ENCODE assay signal across 12 cellular contexts in the genomic region with DNA sequence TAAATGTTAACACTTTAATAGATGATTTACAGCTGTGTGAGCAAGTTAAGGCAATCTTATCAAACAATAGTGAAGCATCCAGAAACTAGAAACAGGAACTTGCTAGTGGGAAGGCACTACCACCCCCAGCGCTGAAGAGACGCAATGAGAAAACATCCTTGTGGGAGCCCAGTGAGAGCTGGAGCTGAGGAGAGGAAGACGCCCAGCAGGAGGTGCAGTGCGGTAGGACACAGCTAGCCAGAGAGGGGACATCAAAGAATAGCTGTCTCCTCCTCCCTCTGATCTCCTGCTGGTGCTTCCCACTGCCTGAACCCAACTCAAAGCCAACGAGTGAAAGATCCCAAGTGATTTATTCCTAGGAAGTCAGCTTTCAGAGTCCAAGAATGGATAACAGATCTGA.
A peak's percentile ranks its signal among the peaks of the same experiment; 100 is the strongest.
DNase-seq lines count a peak whose midpoint lies in the region; ATAC-seq, FAIRE-seq and TF ChIP-seq lines count a peak whose summit lies in the region.
"Had no signal": no experiment of that assay in that cellular context is flagged by ENCODE, and none has a peak within 500 bp of the region (broad histone marks: within the 10 kb centered on the region; RNA-seq: fewer than 3 reads in every experiment).

No MANE protein-coding gene starts in this region.

- peaks cover 13% of the 10 kb centered on the region for H3K9me3 Mint-ChIP-seq in nephron

- peaks cover 0 to 5% of the 10 kb centered on the region in 2 donors for H3K9me3 ChIP-seq in ascending aorta
- H3K9me3 ChIP-seq: gastrocnemius medialis had no signal

- intact Hi-C loops in ascending aorta (cut with DNase I) = no loop called here

- H3K27ac Mint-ChIP-seq in nephron = peak overlapping the region; percentile 13 to 71 (median 63)

- no peaks in the 10 kb centered on the region for H3K27me3 Mint-ChIP-seq in nephron (ENCODE audit: low read depth)

- no peak for ATAC-seq in GM19395 (IDR thresholded peaks at IDR 0.05; ENCODE audit: unreplicated experiment)
- ATAC-seq: gastrocnemius medialis had no signal

- no peak overlapping the region for H3K4me3 Mint-ChIP-seq in nephron

- H3K4me1 Mint-ChIP-seq in nephron = peaks cover 13% of the 10 kb centered on the region

- TF ChIP-seq CTCF in nephron (IDR thresholded peaks at IDR 0.05; ENCODE audit: unreplicated experiment in 3 of 3) = peak in 1 of 3 experiments; percentile 13
- no peak for TF ChIP-seq CTCF in D721Med (IDR thresholded peaks at IDR 0.05; ENCODE audit: insufficient read depth, missing control alignments)
- no peak for TF ChIP-seq CTCF in ascending aorta (IDR thresholded peaks at IDR 0.05)

- no peaks in the 10 kb centered on the region for H3K36me3 ChIP-seq in ascending aorta
- H3K36me3 ChIP-seq: gastrocnemius medialis had no signal

- FAIRE-seq in D721Med (lab: Jason Lieb, UNC) = no peak

- no peak overlapping the region for H3K27ac ChIP-seq in ascending aorta
- H3K27ac ChIP-seq: gastrocnemius medialis had no signal

- H3K4me3 ChIP-seq in ascending aorta = no peak overlapping the region
- H3K4me3 ChIP-seq: gastrocnemius medialis had no signal

- H3K4me1 ChIP-seq in ascending aorta = no peaks in the 10 kb centered on the region
- H3K4me1 ChIP-seq: gastrocnemius medialis had no signal

- no peaks in the 10 kb centered on the region for H3K27me3 ChIP-seq in ascending aorta
- H3K27me3 ChIP-seq: gastrocnemius medialis had no signal

- peak; percentile 24 for DNase-seq in ELR (ENCODE audit: low read depth)
- peak; percentile 3 for DNase-seq in LHCN-M2 (ENCODE audit: low read depth)
- DNase-seq in dermis microvascular lymphatic vessel endothelial cell (ENCODE audit: low read depth in 2 of 2) = peak; percentile 2 to 41
- no peak for DNase-seq in D721Med (ENCODE audit: insufficient read length, low spot score)
- DNase-seq in ascending aorta (ENCODE audit: low spot score in 2 of 2) = no peak
- DNase-seq: aorta, DMS79 treated with DMSO at 0.1 percent for 48 hours, gastrocnemius medialis, midbrain, T1000 had no signal

- H3K36me3 Mint-ChIP-seq in nephron (ENCODE audit: low read depth) = no peaks in the 10 kb centered on the region

Comparison
In these comparisons a context has a peak if more than half of its experiments do, and no peak if none do; other contexts are left out.
1. DNase-seq: peak in ELR (single experiment), LHCN-M2 (single experiment) and dermis microvascular lymphatic vessel endothelial cell (2 of 2); none in D721Med (single experiment) and ascending aorta (0 of 2).